In genomic region chr13:26184791-26185250, GRCh38 we compare ENCODE assay signal across 7 cellular contexts. TPM values are rescaled to one million over a fixed set of nuclear protein-coding genes. Genes with fewer than 3 reads are reported as not detected.
DNase-seq lines count a peak whose midpoint lies in the region; ATAC-seq and TF ChIP-seq lines count a peak whose summit lies in the region.

No MANE protein-coding gene starts in this region.

- H3K27me3 Mint-ChIP-seq in activated CD4-positive, alpha-beta memory T cell treated with anti-CD3 and anti-CD28 coated beads, Interleukin-2, amount 10 ng/mL, durations not matched to agents 7 days and 5 days = no peaks in the 10 kb centered on the region

- peak overlapping the region; percentile 41 for H3K4me3 Mint-ChIP-seq in activated CD4-positive, alpha-beta memory T cell treated with anti-CD3 and anti-CD28 coated beads, Interleukin-2, amount 10 ng/mL, durations not matched to agents 7 days and 5 days

- DNase-seq in NCI-H774 (lab: John Stamatoyannopoulos, UW) (peak; percentile 47), midbrain (lab: John Stamatoyannopoulos, UW) (peak; percentile 79)
- DNase-seq in activated CD4-positive, alpha-beta memory T cell treated with anti-CD3 and anti-CD28 coated beads, Interleukin-2, amount 10 ng/mL, durations not matched to agents 7 days and 5 days = peak; percentile 78
- DNase-seq in effector CD8-positive, alpha-beta T cell (lab: John Stamatoyannopoulos, UW) = peak; percentile 45
- peak; percentile 22 to 37 for DNase-seq in stimulated activated CD8-positive, alpha-beta memory T cell treated with anti-CD3 and anti-CD28 coated beads, Interleukin-4, amount 100 ng/mL, for 4 hours (ENCODE audit: low read depth in 2 of 2, low spot score in 1 of 2)

- POLR2A ChIA-PET in activated CD4-positive, alpha-beta memory T cell treated with anti-CD3 and anti-CD28 coated beads, Interleukin-2, amount 10 ng/mL, durations not matched to agents 7 days and 5 days (lab: Charles Lee) = interaction anchor here (1.1 to 3.8 kb wide), 4 partner anchors 14 to 514 kb away, joined by 3 to 55 read pairs (median 18); partner anchors contain the start of gene RNF6

- peaks cover 20% of the 10 kb centered on the region for H3K4me1 Mint-ChIP-seq in activated CD4-positive, alpha-beta memory T cell treated with anti-CD3 and anti-CD28 coated beads, Interleukin-2, amount 10 ng/mL, durations not matched to agents 7 days and 5 days

- CTCF ChIA-PET in activated CD4-positive, alpha-beta memory T cell treated with anti-CD3 and anti-CD28 coated beads, Interleukin-2, amount 10 ng/mL, durations not matched to agents 7 days and 5 days (lab: Charles Lee) = interaction anchor here (0.7 to 4.9 kb wide), 37 partner anchors 9 to 611 kb away, joined by 3 to 137 read pairs (median 5); partner anchors contain the start of gene RNF6

- H3K4me3 ChIP-seq in GM12875 (ENCODE audit: low read depth, low read length) = no peak overlapping the region

- peak; percentile 43 for ATAC-seq in HG03280 (IDR thresholded peaks at IDR 0.05; ENCODE audit: unreplicated experiment)

- peak overlapping the region; percentile 61 for H3K27ac Mint-ChIP-seq in activated CD4-positive, alpha-beta memory T cell treated with anti-CD3 and anti-CD28 coated beads, Interleukin-2, amount 10 ng/mL, durations not matched to agents 7 days and 5 days

- TF ChIP-seq CTCF in GM12875 (IDR thresholded peaks at IDR 0.05; ENCODE audit: borderline replicate concordance, insufficient read depth, low read depth, low read length) = peak; percentile 87

- no peaks in the 10 kb centered on the region for H3K36me3 Mint-ChIP-seq in activated CD4-positive, alpha-beta memory T cell treated with anti-CD3 and anti-CD28 coated beads, Interleukin-2, amount 10 ng/mL, durations not matched to agents 7 days and 5 days (ENCODE audit: low read depth)

- H3K9me3 Mint-ChIP-seq in activated CD4-positive, alpha-beta memory T cell treated with anti-CD3 and anti-CD28 coated beads, Interleukin-2, amount 10 ng/mL, durations not matched to agents 7 days and 5 days = no peaks in the 10 kb centered on the region

RNA-seq across cellular contexts. Expression of gene RNF6, which starts 37.3 kb away (rescaled TPM):
- total RNA-seq in activated CD4-positive, alpha-beta memory T cell treated with anti-CD3 and anti-CD28 coated beads, Interleukin-2, amount 10 ng/mL, durations not matched to agents 7 days and 5 days = 10 to 100 TPM; 40.7 to 44.6 TPM
